1 cellular context compared by ENCODE assay signal in genomic region chr3:127674793-127675189, GRCh38.
TF ChIP-seq lines count a peak whose summit lies in the region.

No MANE protein-coding gene starts in this region.

TF ChIP-seq in K562, 482 proteins besides CTCF, POLR2A, EP300 and RAD21:
- TF ChIP-seq BCOR (IDR thresholded peaks at IDR 0.05), result peak; percentile 59; the same call in 1 of the 2 replicates
- no peak for TF ChIP-seq TAL1 (IDR thresholded peaks at IDR 0.05)
- no peak for TF ChIP-seq IFI16 (CRISPR knock-in tag; IDR thresholded peaks at IDR 0.05)
- peak; percentile 25 for TF ChIP-seq RBM25 (IDR thresholded peaks at IDR 0.05; ENCODE audit: low read depth, low read length, severe bottlenecking)
